5 cellular contexts compared by ENCODE assay signal in genomic region chr16:79365687-79366086, GRCh38.
"Had no signal": no experiment of that assay in that cellular context is flagged by ENCODE, and none has a peak within 500 bp of the region (broad histone marks: within the 10 kb centered on the region; RNA-seq: fewer than 3 reads in every experiment).

No MANE protein-coding gene starts in this region.

- H3K4me3 ChIP-seq: GM23338, K562 had no signal

- DNase-seq: H9, HCEC 1CT, IMR-90 had no signal

- ATAC-seq: GM23338, K562 had no signal

- H2AFZ ChIP-seq: GM23338 had no signal

- H3K9me3 Mint-ChIP-seq: GM23338 had no signal

- H3K4me3 Mint-ChIP-seq: GM23338, H9 had no signal

- H3K4me2 ChIP-seq: GM23338 had no signal

- H3K27ac Mint-ChIP-seq: GM23338, H9 had no signal
